Comparison of ENCODE assay signal across 10 cellular contexts in the genomic region with DNA sequence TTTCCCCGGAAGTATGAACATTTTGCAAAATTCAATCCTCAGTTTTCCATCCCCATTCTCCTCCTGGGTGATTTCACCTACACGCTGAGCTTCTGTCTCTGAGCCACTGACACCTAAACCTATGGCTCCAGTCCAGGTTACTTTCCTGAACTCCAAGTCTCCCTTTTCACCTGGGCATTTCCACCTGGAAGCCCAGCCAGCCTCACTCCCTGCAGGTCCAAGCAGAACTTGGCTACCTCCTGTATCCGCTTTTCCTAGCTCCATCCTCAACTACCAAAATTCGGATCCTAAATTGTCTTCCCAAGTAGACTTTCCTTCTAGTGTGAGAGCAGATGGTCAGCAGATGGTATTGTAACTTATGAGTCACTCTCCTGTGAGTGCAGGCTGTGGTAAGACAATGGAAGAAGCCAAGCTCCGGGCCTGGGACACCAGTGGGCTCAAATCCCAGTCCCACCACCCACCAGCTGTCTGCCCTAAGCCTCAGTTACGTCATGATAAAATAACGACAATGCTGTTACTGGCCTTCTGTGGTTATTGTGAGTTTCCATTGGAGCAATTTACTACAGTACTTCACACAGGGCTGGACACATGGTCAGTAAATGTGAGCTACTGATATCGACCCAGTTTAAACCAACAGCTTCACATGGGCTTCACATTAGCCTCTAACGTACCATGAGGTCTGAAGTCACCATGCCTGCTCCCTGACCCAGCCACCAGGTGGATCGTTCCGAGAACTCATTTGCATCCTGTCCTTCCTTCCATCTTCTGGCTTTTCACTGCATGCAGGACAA. TPM values are rescaled to one million over a fixed set of nuclear protein-coding genes. Genes with fewer than 3 reads are reported as not detected.
DNase-seq lines count a peak whose midpoint lies in the region; ATAC-seq, FAIRE-seq and TF ChIP-seq lines count a peak whose summit lies in the region.
"Had no signal": no experiment of that assay in that cellular context is flagged by ENCODE, and none has a peak within 500 bp of the region (broad histone marks: within the 10 kb centered on the region; RNA-seq: fewer than 3 reads in every experiment).

No MANE protein-coding gene starts in this region.

- H3K4me3 ChIP-seq in A549 (no peak overlapping the region), K562 (no peak overlapping the region), HepG2 (replicated peaks in 1 of 3; ENCODE audit: insufficient read depth in 1 of 3, low read depth in 2 of 3, low read length in 3 of 3) (no peak overlapping the region)

- 66% methylated on average over 11 of the region's 11 CpGs for WGBS in A549 (ENCODE audit: missing lambda C conversion rate)
- 51% methylated on average over 11 of the region's 11 CpGs for WGBS in K562 (ENCODE audit: insufficient coverage, low coverage, missing lambda C conversion rate)
- 62% methylated on average over 10 of the region's 11 CpGs for WGBS in HepG2 (ENCODE audit: low lambda C conversion rate)

- H3K9ac ChIP-seq in K562 (ENCODE audit: insufficient read depth in 1 of 2, low read depth in 2 of 2, low read length in 2 of 2) (no peak overlapping the region), HepG2 (ENCODE audit: insufficient read depth, low read depth, low read length) (no peak overlapping the region)

- no peaks in the 10 kb centered on the region for H3K36me3 ChIP-seq in K562 (ENCODE audit: control insufficient read depth, insufficient read depth, low read length)
- H3K36me3 ChIP-seq in HepG2 (replicated peaks in 1 of 2; ENCODE audit: control insufficient read depth in 1 of 2, insufficient read depth in 2 of 2, low read length in 2 of 2): no peaks in the 10 kb centered on the region

- H3K4me2 ChIP-seq in A549 (no peak overlapping the region), K562 (ENCODE audit: insufficient read depth, low read length) (no peak overlapping the region), HepG2 (ENCODE audit: low read depth, low read length) (no peak overlapping the region)

- H3K27me3 ChIP-seq in K562 (ENCODE audit: control insufficient read depth in 2 of 2, insufficient read depth in 2 of 2, low read length in 2 of 2) (no peaks in the 10 kb centered on the region), HepG2 (ENCODE audit: control insufficient read depth in 1 of 2, insufficient read depth in 2 of 2, low read length in 2 of 2) (no peaks in the 10 kb centered on the region)

- H3K9me3 ChIP-seq in A549: no peaks in the 10 kb centered on the region
- no peaks in the 10 kb centered on the region for H3K9me3 ChIP-seq in K562 (replicated peaks; ENCODE audit: control insufficient read depth, insufficient read depth, low read depth, low read length)
- H3K9me3 ChIP-seq in HepG2 (ENCODE audit: low read length): no peaks in the 10 kb centered on the region

- intact Hi-C loops in K562 (cut with micrococcal nuclease) (no loop called here), HepG2 (cut with micrococcal nuclease; ENCODE audit: unreplicated experiment) (no loop called here)

- ATAC-seq in A549 (peak; percentile 14 to 27; a peak in 2 of 6 replicates), K562 (peak; percentile 53), HepG2 (peak; percentile 81), GM18505 (IDR thresholded peaks at IDR 0.05; ENCODE audit: unreplicated experiment) (no peak), HG03095 (IDR thresholded peaks at IDR 0.05; ENCODE audit: unreplicated experiment) (no peak)

- H3K79me2 ChIP-seq in K562 (ENCODE audit: control insufficient read depth, insufficient read depth, low read length) (no peaks in the 10 kb centered on the region), HepG2 (ENCODE audit: insufficient read depth, low read length) (no peaks in the 10 kb centered on the region)

- H2AFZ ChIP-seq in K562 (ENCODE audit: low read depth, low read length): no peak overlapping the region; the same call in 1 of the 2 replicates
- no peak overlapping the region for H2AFZ ChIP-seq in HepG2 (ENCODE audit: low read length)

- in situ Hi-C loops in K562 (cut with MboI): no loop called here
- in situ Hi-C loops in HepG2 (cut with HindIII; ENCODE audit: extremely low pct_ligation_motif_present, low pct_unique_long_range_greater_than_20kb): no loop called here

- no peaks in the 10 kb centered on the region for H3K4me1 ChIP-seq in A549
- H3K4me1 ChIP-seq in K562 (replicated peaks in 1 of 2; ENCODE audit: control insufficient read depth in 2 of 2, insufficient read depth in 2 of 2, low read length in 2 of 2): peaks cover 0 to 3% of the 10 kb centered on the region in 2 experiments; a peak in 2 of 5 replicates
- peaks cover 16% of the 10 kb centered on the region for H3K4me1 ChIP-seq in HepG2 (ENCODE audit: insufficient read depth, low read length)

- no peak for TF ChIP-seq EP300 in A549 (IDR thresholded peaks at IDR 0.05)
- no peak for TF ChIP-seq EP300 in K562 (IDR thresholded peaks at IDR 0.05; ENCODE audit: low read length)
- TF ChIP-seq EP300 in HepG2 (IDR thresholded peaks at IDR 0.05; ENCODE audit: low read depth in 2 of 2, low read length in 2 of 2): no peak
- no peak for TF ChIP-seq EP300 in HepG2 (CRISPR knock-in tag; IDR thresholded peaks at IDR 0.05; ENCODE audit: borderline replicate concordance)

- no peak for DNase-seq in A549 (ENCODE audit: low read depth in 1 of 2, low spot score in 1 of 2)
- DNase-seq in NCI-H146 (lab: John Stamatoyannopoulos, UW): peak; percentile 64
- peak in 1 of 4 experiments; percentile 19 for DNase-seq in K562 (ENCODE audit: extremely low read depth in 1 of 4, low spot score in 3 of 4)
- no peak for DNase-seq in HepG2 (ENCODE audit: low spot score)
- no peak for DNase-seq in SW480 (ENCODE audit: low spot score)
- DNase-seq in germinal center (ENCODE audit: low spot score): no peak
- DNase-seq: CD4-positive, CD25-positive, alpha-beta regulatory T cell had no signal

- no peak for TF ChIP-seq RAD21 in A549 (conservative IDR thresholded peaks at IDR 0.05 in 1 of 2, IDR thresholded peaks at IDR 0.05 in 1 of 2)
- no peak for TF ChIP-seq RAD21 in K562 (CRISPR knock-in tag; conservative IDR thresholded peaks at IDR 0.05 in 1 of 2, IDR thresholded peaks at IDR 0.05 in 1 of 2)
- no peak for TF ChIP-seq RAD21 in HepG2 (CRISPR knock-in tag; IDR thresholded peaks at IDR 0.05)

- CTCF ChIA-PET in A549 (lab: Yijun Ruan, JAX): interaction anchor here (0.7 to 1.8 kb wide), 12 partner anchors 14 to 190 kb away, joined by 3 to 16 read pairs (median 4); no protein-coding TSS in a partner anchor
- CTCF ChIA-PET in K562 (lab: Yijun Ruan, JAX; ENCODE audit: low intra/inter-chr PET ratio): no interaction called here
- CTCF ChIA-PET in HepG2 (lab: Yijun Ruan, JAX; ENCODE audit: low intra/inter-chr PET ratio, low total read pairs): no interaction called here

- no peaks in the 10 kb centered on the region for H3K9me1 ChIP-seq in K562 (ENCODE audit: control insufficient read depth, insufficient read depth, low read length)

- TF ChIP-seq CTCF in A549 (IDR thresholded peaks at IDR 0.05): no peak
- no peak for TF ChIP-seq CTCF in K562 (IDR thresholded peaks at IDR 0.05 in 2 of 3, conservative IDR thresholded peaks at IDR 0.05 in 1 of 3; ENCODE audit: insufficient read depth in 2 of 3, low read depth in 1 of 3, low read length in 3 of 3)
- no peak; the same call in 1 of the 2 replicates for TF ChIP-seq CTCF in HepG2 (CRISPR knock-in tag; IDR thresholded peaks at IDR 0.05)

- FAIRE-seq in A549 (lab: Jason Lieb, UNC): no peak
- no peak for FAIRE-seq in K562 (lab: Jason Lieb, UNC)
- no peak for FAIRE-seq in HepG2 (lab: Jason Lieb, UNC)
- FAIRE-seq: endometrium had no signal

- H3K27ac ChIP-seq in A549 (no peak overlapping the region), K562 (ENCODE audit: extremely low read depth, low read depth, low read length) (no peak overlapping the region), HepG2 (ENCODE audit: extremely low read length, insufficient read depth, low read length) (no peak overlapping the region)

- BruUV-seq in K562 (replicated peaks; lab: Mats Ljungman, UMichigan) (no TSS peak), HepG2 (replicated peaks; lab: Mats Ljungman, UMichigan) (no TSS peak)

- POLR2A ChIA-PET in A549 (lab: Yijun Ruan, JAX): interaction anchor here (0.6 kb wide), 1 partner anchor 14 kb away, joined by 3 read pairs; no protein-coding TSS in a partner anchor
- POLR2A ChIA-PET in K562 (lab: Yijun Ruan, JAX): interaction anchor here (0.6 to 0.9 kb wide), 3 partner anchors 10 to 34 kb away, joined by 3 to 4 read pairs (median 3); a partner anchor contains a TSS
- POLR2A ChIA-PET in HepG2 (lab: Yijun Ruan, JAX): interaction anchor here (0.7 to 2.1 kb wide), 2 partner anchors 12 to 53 kb away, joined by 3 to 5 read pairs; no protein-coding TSS in a partner anchor

- TF ChIP-seq POLR2A in A549 (IDR thresholded peaks at IDR 0.05; ENCODE audit: low read length) (no peak), K562 (conservative IDR thresholded peaks at IDR 0.05) (no peak), HepG2 (IDR thresholded peaks at IDR 0.05; ENCODE audit: insufficient read depth in 1 of 2, low read depth in 2 of 2, low read length in 2 of 2) (no peak), GM18505 (IDR thresholded peaks at IDR 0.05; ENCODE audit: borderline replicate concordance, extremely low read depth, insufficient read depth, insufficient read length) (no peak)

- H4K20me1 ChIP-seq in K562 (replicated peaks; ENCODE audit: control insufficient read depth, insufficient read depth, low read length) (no peaks in the 10 kb centered on the region), HepG2 (ENCODE audit: insufficient read depth, low read length) (no peaks in the 10 kb centered on the region)

RNA-seq across cellular contexts. Expression of a gene that starts 33.3 kb away (rescaled TPM):
- polyA plus RNA-seq in A549 (2011; rRNA removed) (0.08 and 0.09 TPM in 2 replicates), A549 (2017; fragmentation: RNase III; extraction: RNeasy Plus Mini Kit Qiagen cat#74134 plus additional on column Dnase treatment) (0.04 to 0.07 TPM in 2 of 3 replicates, not detected in the other), K562 (2011; rRNA removed) (10.8 and 21.7 TPM in 2 replicates), K562 (2014; fragmentation: Illumina TruSeq; extraction: Trizol) (4.5 and 4.8 TPM in 2 replicates), K562 (2014; fragmentation: Nextera tagmentation; extraction: Ambion mirVana) (1 to 10 TPM; 1.5 to 7.4 TPM), K562 (2014; rRNA removed) (5.1 and 7.9 TPM in 2 replicates), HepG2 (2011; rRNA removed) (2.5 and 4.1 TPM in 2 replicates)
- polyA plus RNA-seq in A549 (2012; cell fraction: cytosol; rRNA removed): under 0.01 and 0.09 TPM in 2 replicates
- polyA plus RNA-seq in A549 (2012; cell fraction: nucleus; rRNA removed): not detected in 2 replicates
- 0.37 TPM in 1 of 2 replicates, not detected in the other for polyA minus RNA-seq in A549 (2011; rRNA and poly(A)+ RNA removed)
- total RNA-seq in K562 (2011; cell fraction: chromatin; rRNA removed; ENCODE audit: low replicate concordance): 13.3 and 15.0 TPM in 2 replicates
- 5.2 and 10.7 TPM in 2 replicates for total RNA-seq in K562 (2011; cell fraction: nucleolus; rRNA removed)
- 7.6 and 11.1 TPM in 2 replicates for total RNA-seq in K562 (2011; cell fraction: nucleoplasm; rRNA removed)
- total RNA-seq in K562 (2014; rRNA removed) (2.8 and 3.3 TPM in 2 replicates), K562 (2014; rRNA removed; fragmentation: Illumina TruSeq; extraction: Trizol) (3.3 and 4.4 TPM in 2 replicates), K562 (2015; rRNA removed; fragmentation: Illumina TruSeq; extraction: Trizol) (2.9 and 3.2 TPM in 2 replicates), K562 (2021) (10.3 and 10.7 TPM in 2 replicates), HepG2 (2016; rRNA removed; fragmentation: Illumina TruSeq; extraction: Trizol) (0.24 and 0.90 TPM in 2 replicates)
- 5.7 and 10.0 TPM in 2 replicates for polyA plus RNA-seq in K562 (2011; cell fraction: cytosol; rRNA removed)
- polyA plus RNA-seq in K562 (2011; cell fraction: nucleus; rRNA removed): 3.7 and 4.1 TPM in 2 replicates
- 7.9 and 15.5 TPM in 2 replicates for polyA plus RNA-seq in K562 (2012)
- polyA minus RNA-seq in K562 (2011; rRNA and poly(A)+ RNA removed): 34.7 and 50.5 TPM in 2 replicates
- polyA minus RNA-seq in K562 (2011; cell fraction: cytosol; rRNA and poly(A)+ RNA removed): 7.3 and 20.2 TPM in 2 replicates
- polyA minus RNA-seq in K562 (2011; cell fraction: nucleus; rRNA and poly(A)+ RNA removed): 2.3 and 7.0 TPM in 2 replicates
- total RNA-seq in HepG2 (2016; cell fraction: cytosol; rRNA removed; fragmentation: Illumina TruSeq; extraction: Trizol; ENCODE audit: low read depth): 0.20 and 0.35 TPM in 2 replicates
- 0.76 and 0.86 TPM in 2 replicates for total RNA-seq in HepG2 (2016; cell fraction: insoluble cytoplasmic fraction; rRNA removed; fragmentation: Illumina TruSeq; extraction: Trizol)
- 0.17 and 0.31 TPM in 2 replicates for total RNA-seq in HepG2 (2016; cell fraction: membrane; rRNA removed; fragmentation: Illumina TruSeq; extraction: Trizol)
- total RNA-seq in HepG2 (2016; cell fraction: nucleus; rRNA removed; fragmentation: Illumina TruSeq; extraction: Trizol): 0.34 and 1.1 TPM in 2 replicates
- 2.7 and 2.9 TPM in 2 replicates for polyA plus RNA-seq in HepG2 (2011; cell fraction: cytosol; rRNA removed)
- 0.26 and 1.3 TPM in 2 replicates for polyA plus RNA-seq in HepG2 (2011; cell fraction: nucleus; rRNA removed)
- 1.8 and 2.5 TPM in 2 replicates for polyA plus RNA-seq in HepG2 (2012)
- polyA plus RNA-seq in HepG2 (2016; cell fraction: cytosol; fragmentation: Illumina TruSeq; extraction: Trizol; ENCODE audit: low read depth): 0.02 and 0.08 TPM in 2 replicates
- polyA plus RNA-seq in HepG2 (2016; cell fraction: insoluble cytoplasmic fraction; fragmentation: Illumina TruSeq; extraction: Trizol; ENCODE audit: low read depth): 0.19 and 0.47 TPM in 2 replicates
- polyA plus RNA-seq in HepG2 (2016; cell fraction: membrane; fragmentation: Illumina TruSeq; extraction: Trizol; ENCODE audit: low read depth): 0.17 and 0.31 TPM in 2 replicates
- polyA plus RNA-seq in HepG2 (2016; cell fraction: nucleus; fragmentation: Illumina TruSeq; extraction: Trizol; ENCODE audit: insufficient read depth, low read depth): 0.15 and 0.64 TPM in 2 replicates
- polyA minus RNA-seq in HepG2 (2011; rRNA and poly(A)+ RNA removed; ENCODE audit: low replicate concordance): 0.70 and 13.4 TPM in 2 replicates
- 3.4 and 6.4 TPM in 2 replicates for polyA minus RNA-seq in HepG2 (2011; cell fraction: cytosol; rRNA and poly(A)+ RNA removed)
- 0.77 and 1.4 TPM in 2 replicates for polyA minus RNA-seq in HepG2 (2011; cell fraction: nucleus; rRNA and poly(A)+ RNA removed)

Comparison
In these comparisons a context has a peak if more than half of its experiments do, and no peak if none do; other contexts are left out.
1. ATAC-seq: peak in A549 (2 of 2), K562 (single experiment) and HepG2 (single experiment); none in GM18505 (single experiment) and HG03095 (single experiment).